Comparison of ENCODE assay signal across 8 cellular contexts in genomic region chr10:73247509-73248258, GRCh38. TPM values are rescaled to one million over a fixed set of nuclear protein-coding genes. Genes with fewer than 3 reads are reported as not detected.
DNase-seq lines count a peak whose midpoint lies in the region; ATAC-seq and TF ChIP-seq lines count a peak whose summit lies in the region.

No MANE protein-coding gene starts in this region.

- H3K4me3 ChIP-seq in BE2C (ENCODE audit: low read depth, low read length) (peak overlapping the region; percentile 91), breast epithelium (peak overlapping the region; percentile 76 to 89 (median 82))
- peak overlapping the region; percentile 92 for H3K4me3 ChIP-seq in Jurkat, Clone E6-1 (ENCODE audit: low read length)

- H3K9me3 ChIP-seq in BE2C, result no peaks in the 10 kb centered on the region
- no peaks in the 10 kb centered on the region for H3K9me3 ChIP-seq in breast epithelium

- H3K36me3 ChIP-seq in BE2C (peaks cover 23% of the 10 kb centered on the region), breast epithelium (no peaks in the 10 kb centered on the region)

- intact Hi-C loops in breast epithelium (cut with DNase I; ENCODE audit: low total_unique reads), result no loop called here

- H3K27ac ChIP-seq in breast epithelium, result peak overlapping the region; percentile 89 to 93

- H3K4me1 ChIP-seq in BE2C, result no peaks in the 10 kb centered on the region; the same call in 1 of the 2 replicates
- H3K4me1 ChIP-seq in breast epithelium, result no peaks in the 10 kb centered on the region

- DNase-seq in BE2C (no peak), breast epithelium (ENCODE audit: low spot score in 2 of 2) (no peak), myocyte (ENCODE audit: low read depth) (peak; percentile 12), HuH-7.5 (ENCODE audit: low spot score) (no peak)
- DNase-seq in Jurkat, Clone E6-1 (ENCODE audit: low read depth, low spot score), result no peak
- no peak for DNase-seq in stimulated activated CD4-positive, alpha-beta T cell treated with anti-CD3 and anti-CD28 coated beads, Interleukin-2, amount 100 ng/mL, for 48 hours

- TF ChIP-seq CTCF in BE2C (IDR thresholded peaks at IDR 0.05; ENCODE audit: low read depth, low read length) (no peak), breast epithelium (IDR thresholded peaks at IDR 0.05) (no peak)

- H3K27me3 ChIP-seq in BE2C (no peaks in the 10 kb centered on the region), breast epithelium (no peaks in the 10 kb centered on the region)

- no peak for ATAC-seq in HG03571 (IDR thresholded peaks at IDR 0.05; ENCODE audit: unreplicated experiment)
- ATAC-seq in HG02870 (IDR thresholded peaks at IDR 0.05; ENCODE audit: unreplicated experiment), result no peak

- TF ChIP-seq POLR2A in breast epithelium (IDR thresholded peaks at IDR 0.05), result no peak

RNA-seq across cellular contexts. Expression of gene DNAJC9, which starts 0.6 kb away (rescaled TPM):
- polyA plus RNA-seq in BE2C (2012; ENCODE audit: insufficient read depth, insufficient read length, low read depth), result 48.5 TPM
- polyA plus RNA-seq in Jurkat, Clone E6-1 (2012; ENCODE audit: insufficient read depth, insufficient read length), result 89.4 TPM
- total RNA-seq in breast epithelium (10 to 100 TPM; 17.3 to 24.3 (median 19.0) TPM), myocyte (20.8 and 25.5 TPM in 2 replicates)
- 12.1 TPM for polyA plus RNA-seq in myocyte (2012)

RNA-seq across cellular contexts. Expression of gene MRPS16, which starts 4.8 kb away (rescaled TPM):
- polyA plus RNA-seq in BE2C (2012; ENCODE audit: insufficient read depth, insufficient read length, low read depth), result 113 TPM
- polyA plus RNA-seq in Jurkat, Clone E6-1 (2012; ENCODE audit: insufficient read depth, insufficient read length), result 148 TPM
- total RNA-seq in breast epithelium (10 to 100 TPM; 33.3 to 40.6 (median 40.4) TPM), myocyte (88.7 and 89.9 TPM in 2 replicates)
- 111 TPM for polyA plus RNA-seq in myocyte (2012)
